Comparison of ENCODE assay signal across 1 cellular context in the genomic region with DNA sequence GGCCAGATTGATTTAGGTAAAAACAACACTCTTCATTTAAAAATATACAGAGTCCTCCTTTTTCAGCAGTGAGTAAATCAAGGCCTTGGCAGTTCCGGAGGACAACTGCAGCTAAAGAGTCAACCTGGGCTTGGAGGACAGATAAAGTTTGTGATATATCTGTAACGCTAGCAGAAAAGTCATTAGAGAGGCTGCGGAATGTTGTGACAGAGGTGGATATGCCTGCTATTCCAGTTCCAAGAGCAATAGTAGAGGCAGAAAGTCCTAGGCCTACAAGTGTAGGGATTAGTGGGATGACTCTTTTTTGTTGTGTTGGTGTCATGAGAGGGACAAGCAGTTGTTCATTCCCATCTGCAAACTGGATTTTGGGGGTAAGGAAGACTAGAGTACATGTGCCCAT. TPM values are rescaled to one million over a fixed set of nuclear protein-coding genes. Genes with fewer than 3 reads are reported as not detected.
"Had no signal": no experiment of that assay in that cellular context is flagged by ENCODE, and none has a peak within 500 bp of the region (broad histone marks: within the 10 kb centered on the region; RNA-seq: fewer than 3 reads in every experiment).

No MANE protein-coding gene starts in this region.

RNA-seq across cellular contexts. Expression of a gene that starts 12.8 kb away (rescaled TPM):
- polyA plus RNA-seq: SK-N-SH had no signal
